In genomic region chr1:207885129-207886032, GRCh38 we compare ENCODE assay signal across 8 cellular contexts.
A peak's percentile ranks its signal among the peaks of the same experiment; 100 is the strongest.
DNase-seq lines count a peak whose midpoint lies in the region; ATAC-seq and TF ChIP-seq lines count a peak whose summit lies in the region.

No MANE protein-coding gene starts in this region.

- TF ChIP-seq CTCF in AG09319 (IDR thresholded peaks at IDR 0.05; ENCODE audit: low read depth, low read length) = peak; percentile 92

- no peaks in the 10 kb centered on the region for H3K9me3 Mint-ChIP-seq in memory B cell

- DNase-seq in AG09319 (ENCODE audit: extremely low read depth, low read depth) (peak; percentile 74), NCI-H526 treated with DMSO at 0.1 percent for 48 hours (lab: John Stamatoyannopoulos, UW) (peak; percentile 11), memory B cell (ENCODE audit: low spot score in 2 of 2) (peak; percentile 55 to 60)
- DNase-seq in activated CD4-positive, alpha-beta T cell treated with anti-CD3 and anti-CD28 coated beads, Interleukin-2, amount 50 U/mL, for 48 hours = peak; percentile 76 to 80
- DNase-seq in effector CD4-positive, alpha-beta T cell = peak; percentile 54
- peak; percentile 27 for DNase-seq in stimulated activated CD8-positive, alpha-beta memory T cell treated with anti-CD3 and anti-CD28 coated beads, Interleukin-12 subunit alpha, Interleukin-12 subunit beta, amount 100 ng/mL, for 4 hours (ENCODE audit: low read depth)

- H3K36me3 Mint-ChIP-seq in memory B cell = no peaks in the 10 kb centered on the region

- H3K27me3 Mint-ChIP-seq in memory B cell = peaks cover 9% of the 10 kb centered on the region

- H3K4me3 Mint-ChIP-seq in memory B cell = no peak overlapping the region

- no peak overlapping the region for H3K27ac Mint-ChIP-seq in memory B cell

- H3K4me1 Mint-ChIP-seq in memory B cell = peaks cover 24% of the 10 kb centered on the region

- ATAC-seq in GM18909 (IDR thresholded peaks at IDR 0.05; ENCODE audit: poor library complexity, unreplicated experiment) (peak; percentile 73), HG03354 (IDR thresholded peaks at IDR 0.05; ENCODE audit: poor library complexity, severe bottlenecking, unreplicated experiment) (peak; percentile 81), memory B cell (ENCODE audit: low read depth) (peak; percentile 81)

Comparison
In these comparisons a context has a peak if more than half of its experiments do, and no peak if none do; other contexts are left out.
1. Peak in every context shown above with its lines: DNase-seq and ATAC-seq.
2. DNase-seq: peak in every context shown above with its lines; median percentile 78 in activated CD4-positive, alpha-beta T cell treated with anti-CD3 and anti-CD28 coated beads, Interleukin-2, amount 50 U/mL, for 48 hours; 74 in AG09319; 58 in memory B cell; 54 in effector CD4-positive, alpha-beta T cell; 27 in stimulated activated CD8-positive, alpha-beta memory T cell treated with anti-CD3 and anti-CD28 coated beads, Interleukin-12 subunit alpha, Interleukin-12 subunit beta, amount 100 ng/mL, for 4 hours; 11 in NCI-H526 treated with DMSO at 0.1 percent for 48 hours.